ENCODE assay signal across 8 cellular contexts in genomic region chr6:156777577-156777865, GRCh38. TPM values are rescaled to one million over a fixed set of nuclear protein-coding genes. Genes with fewer than 3 reads are reported as not detected.
DNase-seq lines count a peak whose midpoint lies in the region; ATAC-seq and TF ChIP-seq lines count a peak whose summit lies in the region.

No MANE protein-coding gene starts in this region.

- no peak for DNase-seq in SJSA1 (ENCODE audit: low read depth in 1 of 2, low spot score in 2 of 2)
- DNase-seq in heart right ventricle: no peak
- no peak for DNase-seq in GM13976 (ENCODE audit: low spot score)
- DNase-seq in COR-L47 (lab: John Stamatoyannopoulos, UW): no peak

- TF ChIP-seq CTCF in heart right ventricle (IDR thresholded peaks at IDR 0.05) (no peak), GM13976 (IDR thresholded peaks at IDR 0.05; ENCODE audit: borderline replicate concordance, control extremely low read depth, extremely low read depth, insufficient read depth, missing control alignments) (no peak)

- H3K27me3 ChIP-seq in SJSA1 (replicated peaks) (no peaks in the 10 kb centered on the region), heart right ventricle (no peaks in the 10 kb centered on the region)

- no peaks in the 10 kb centered on the region for H3K27me3 Mint-ChIP-seq in stimulated activated memory B cell treated with anti-CD40 and anti-IgM and Interleukin-4, amounts not matched to agents 10 μg/mL and 1 μg/mL and 100 μg/mL, for 72 hours

- H3K4me1 Mint-ChIP-seq in stimulated activated memory B cell treated with anti-CD40 and anti-IgM and Interleukin-4, amounts not matched to agents 10 μg/mL and 1 μg/mL and 100 μg/mL, for 72 hours: peaks cover 59% of the 10 kb centered on the region

- 0 to 1% methylated on average over 40 to 56 of the region's 57 CpGs for WGBS in heart right ventricle, 2 donors

- intact Hi-C loops in heart right ventricle (cut with DNase I): loop anchor here in 9 of 10 donors (1.0 to 10.0 kb wide), 14 partner anchors 45 to 407 kb away; no protein-coding TSS in a partner anchor

- H3K4me1 ChIP-seq in SJSA1 (replicated peaks) (peaks cover 31% of the 10 kb centered on the region), heart right ventricle (peaks cover 0 to 45% (median 38%) of the 10 kb centered on the region in 9 donors)

- H3K27ac ChIP-seq in SJSA1: peak overlapping the region; percentile 90
- peak overlapping the region; percentile 96 to 99 (median 98) for H3K27ac ChIP-seq in heart right ventricle

- in situ Hi-C loops in GM13976 (cut with MboI; ENCODE audit: low sequenced_read_pairs, unreplicated experiment): no loop called here

- H3K9me3 Mint-ChIP-seq in stimulated activated memory B cell treated with anti-CD40 and anti-IgM and Interleukin-4, amounts not matched to agents 10 μg/mL and 1 μg/mL and 100 μg/mL, for 72 hours: no peaks in the 10 kb centered on the region

- H3K9me3 ChIP-seq in SJSA1 (replicated peaks) (no peaks in the 10 kb centered on the region), heart right ventricle (no peaks in the 10 kb centered on the region)

- peaks cover 11% of the 10 kb centered on the region for H3K36me3 ChIP-seq in SJSA1
- no peaks in the 10 kb centered on the region for H3K36me3 ChIP-seq in heart right ventricle

- ATAC-seq in GM21576 (IDR thresholded peaks at IDR 0.05; ENCODE audit: unreplicated experiment) (peak; percentile 1), heart right ventricle (peak in 1 of 8 donors; percentile 10), HG02759 (IDR thresholded peaks at IDR 0.05; ENCODE audit: unreplicated experiment) (no peak), HG02571 (IDR thresholded peaks at IDR 0.05; ENCODE audit: unreplicated experiment) (no peak)
- no peak for ATAC-seq in stimulated activated memory B cell treated with anti-CD40 and anti-IgM and Interleukin-4, amounts not matched to agents 10 μg/mL and 1 μg/mL and 100 μg/mL, for 72 hours

- H3K36me3 Mint-ChIP-seq in stimulated activated memory B cell treated with anti-CD40 and anti-IgM and Interleukin-4, amounts not matched to agents 10 μg/mL and 1 μg/mL and 100 μg/mL, for 72 hours: no peaks in the 10 kb centered on the region

- H3K4me3 Mint-ChIP-seq in stimulated activated memory B cell treated with anti-CD40 and anti-IgM and Interleukin-4, amounts not matched to agents 10 μg/mL and 1 μg/mL and 100 μg/mL, for 72 hours: peak overlapping the region; percentile 91

- H3K4me3 ChIP-seq in SJSA1 (peak overlapping the region; percentile 85), heart right ventricle (peak overlapping the region; percentile 67 to 87 (median 78))

- peak overlapping the region; percentile 97 for H3K27ac Mint-ChIP-seq in stimulated activated memory B cell treated with anti-CD40 and anti-IgM and Interleukin-4, amounts not matched to agents 10 μg/mL and 1 μg/mL and 100 μg/mL, for 72 hours

RNA-seq across cellular contexts. Expression of gene ARID1B, which starts 0.3 kb away (rescaled TPM):
- 12.0 and 13.9 TPM in 2 replicates for total RNA-seq in SJSA1 (2014; rRNA removed; shearing (Covaris generic))
- 10 to 100 TPM; 39.0 to 63.2 (median 53.0) TPM for total RNA-seq in heart right ventricle
- polyA plus RNA-seq in heart right ventricle: 10 to 100 TPM; 11.2 to 14.5 TPM
